ENCODE assay signal across 1 cellular context in genomic region chr2:128690869-128691268, GRCh38.
TF ChIP-seq lines count a peak whose summit lies in the region.

No MANE protein-coding gene starts in this region.

TF ChIP-seq in K562, 482 proteins besides CTCF, POLR2A, EP300 and RAD21:
- TF ChIP-seq BRCA1 (IDR thresholded peaks at IDR 0.05) = no peak
- no peak for TF ChIP-seq BRCA1 (CRISPR knock-in tag; IDR thresholded peaks at IDR 0.05)
- TF ChIP-seq AFF4 (CRISPR knock-in tag; IDR thresholded peaks at IDR 0.05) = no peak
- no peak for TF ChIP-seq ZNF655 (CRISPR knock-in tag; IDR thresholded peaks at IDR 0.05)
- TF ChIP-seq IRF2 (CRISPR knock-in tag; IDR thresholded peaks at IDR 0.05) = no peak
- TF ChIP-seq ZNF316 (IDR thresholded peaks at IDR 0.05) = no peak
- TF ChIP-seq ZNF354B (CRISPR knock-in tag; IDR thresholded peaks at IDR 0.05) = no peak
- TF ChIP-seq MED1 (CRISPR knock-in tag; IDR thresholded peaks at IDR 0.05; ENCODE audit: borderline replicate concordance) = no peak
- TF ChIP-seq ZNF12 (CRISPR knock-in tag; IDR thresholded peaks at IDR 0.05) = no peak
- TF ChIP-seq HMGXB4 (CRISPR knock-in tag; IDR thresholded peaks at IDR 0.05) = no peak
